20 cellular contexts compared by ENCODE assay signal in genomic region chr5:178612299-178612698, GRCh38. TPM values are rescaled to one million over a fixed set of nuclear protein-coding genes. Genes with fewer than 3 reads are reported as not detected.
"Had no signal": no experiment of that assay in that cellular context is flagged by ENCODE, and none has a peak within 500 bp of the region (broad histone marks: within the 10 kb centered on the region; RNA-seq: fewer than 3 reads in every experiment).

No MANE protein-coding gene starts in this region.

- H3K9me3 Mint-ChIP-seq: activated CD8-positive, alpha-beta T cell treated with anti-CD3 and anti-CD28 coated beads for 36 hours; activated T-cell treated with anti-CD3 and anti-CD28 coated beads, Interleukin-2, amount 50 U/mL, for 24 hours; naive B cell; stimulated activated effector memory CD8-positive, alpha-beta T cell treated with anti-CD3 and anti-CD28 coated beads, Interleukin-12 subunit alpha, Interleukin-12 subunit beta, amount 100 ng/mL, for 72 hours had no signal

- DNase-seq: activated CD8-positive, alpha-beta T cell treated with anti-CD3 and anti-CD28 coated beads for 36 hours; activated effector memory CD4-positive, alpha-beta T cell treated with Interleukin-2 at 50 U/mL for 16 hours; activated T-cell treated with anti-CD3 and anti-CD28 coated beads, Interleukin-2, amount 50 U/mL, for 24 hours; amygdala; left cardiac atrium; mucosa of descending colon; naive B cell; pancreas; right lobe of liver; small intestine; stimulated activated CD4-positive, alpha-beta T cell treated with anti-CD3 and anti-CD28 coated beads, Interleukin-4, amount 100 ng/mL, for 1 hour; SW 1271; upper lobe of right lung had no signal

- H3K27me3 Mint-ChIP-seq: activated CD8-positive, alpha-beta T cell treated with anti-CD3 and anti-CD28 coated beads for 36 hours; activated naive CD8-positive, alpha-beta T cell; activated T-cell treated with anti-CD3 and anti-CD28 coated beads, Interleukin-2, amount 50 U/mL, for 24 hours; naive B cell had no signal

- H3K27ac Mint-ChIP-seq: stimulated activated effector memory CD8-positive, alpha-beta T cell treated with anti-CD3 and anti-CD28 coated beads, Interleukin-12 subunit alpha, Interleukin-12 subunit beta, amount 100 ng/mL, for 72 hours had no signal

- ATAC-seq: activated CD8-positive, alpha-beta T cell treated with anti-CD3 and anti-CD28 coated beads for 36 hours; left cardiac atrium; mucosa of descending colon; pancreas; right lobe of liver; stimulated activated effector memory CD8-positive, alpha-beta T cell treated with anti-CD3 and anti-CD28 coated beads, Interleukin-12 subunit alpha, Interleukin-12 subunit beta, amount 100 ng/mL, for 72 hours; upper lobe of right lung had no signal

- H3K4me3 Mint-ChIP-seq: activated CD8-positive, alpha-beta T cell treated with anti-CD3 and anti-CD28 coated beads for 36 hours; activated naive CD8-positive, alpha-beta T cell; activated T-cell treated with anti-CD3 and anti-CD28 coated beads, Interleukin-2, amount 50 U/mL, for 24 hours; naive B cell; stimulated activated effector memory CD8-positive, alpha-beta T cell treated with anti-CD3 and anti-CD28 coated beads, Interleukin-12 subunit alpha, Interleukin-12 subunit beta, amount 100 ng/mL, for 72 hours had no signal

- H3K27ac ChIP-seq: cardiac muscle cell, pancreas, right lobe of liver, thoracic aorta, upper lobe of right lung had no signal

- H3K4me3 ChIP-seq: cardiac muscle cell, mucosa of descending colon, pancreas, right lobe of liver, thoracic aorta, upper lobe of right lung had no signal

- H3K4me1 ChIP-seq: pancreas, right lobe of liver, upper lobe of right lung had no signal

- H3K9me3 ChIP-seq: mucosa of descending colon, pancreas, right lobe of liver, thoracic aorta, upper lobe of right lung had no signal

- H3K27me3 ChIP-seq: cardiac muscle cell, pancreas, right lobe of liver, upper lobe of right lung had no signal

RNA-seq across cellular contexts. Expression of gene COL23A1, which starts 22.1 kb away (rescaled TPM):
- total RNA-seq: fibroblast of villous mesenchyme, glomerular endothelial cell, pulmonary artery endothelial cell had no signal
